Comparison of ENCODE assay signal across 6 cellular contexts in genomic region chr20:3152057-3152644, GRCh38. TPM values are rescaled to one million over a fixed set of nuclear protein-coding genes. Genes with fewer than 3 reads are reported as not detected.
A peak's percentile ranks its signal among the peaks of the same experiment; 100 is the strongest.
DNase-seq lines count a peak whose midpoint lies in the region; ATAC-seq, FAIRE-seq and TF ChIP-seq lines count a peak whose summit lies in the region.
"Not testable (repeated sequence)": the region's sequence is repeated elsewhere in the genome, so short reads cannot be mapped to it uniquely, and the experiment has no call there.

No MANE protein-coding gene starts in this region.

- not testable (repeated sequence) for ATAC-seq in CD8-positive, alpha-beta T cell; T-helper 17 cell
- ATAC-seq in HG02852 (IDR thresholded peaks at IDR 0.05; ENCODE audit: unreplicated experiment) (peak; percentile 45), GM12878 (peak; percentile 68), heart left ventricle (peak in 3 of 4 donors; percentile 61 to 71 (median 64)), gastrocnemius medialis (peak; percentile 89 to 91)

- H3K27ac ChIP-seq in CD8-positive, alpha-beta T cell (ENCODE audit: low read depth, low read length); GM12878 (ENCODE audit: control insufficient read depth, insufficient read depth): not testable (repeated sequence)
- peak overlapping the region in 6 of 12 donors; percentile 19 to 41 (median 24) for H3K27ac ChIP-seq in heart left ventricle
- peak overlapping the region; percentile 77 to 94 (median 82) for H3K27ac ChIP-seq in gastrocnemius medialis

- not testable (repeated sequence) for H4K20me1 ChIP-seq in GM12878 (ENCODE audit: control insufficient read depth, insufficient read depth)

- intact Hi-C loops in CD8-positive, alpha-beta T cell (cut with DNase I, micrococcal nuclease); GM12878 (cut with micrococcal nuclease; ENCODE audit: unreplicated experiment); heart left ventricle (cut with DNase I): not testable (repeated sequence)
- intact Hi-C loops in gastrocnemius medialis (cut with DNase I; ENCODE audit: low total_unique reads), result loop anchor here (10.0 kb wide), 1 partner anchor 253 kb away; the partner anchor contains the start of gene DNAAF9

- H3K4me2 ChIP-seq in GM12878 (ENCODE audit: control insufficient read depth, insufficient read depth), result not testable (repeated sequence)

- not testable (repeated sequence) for H2AFZ ChIP-seq in GM12878 (ENCODE audit: control insufficient read depth, low read depth, low read length)

- BruUV-seq in GM12878 (replicated peaks; lab: Mats Ljungman, UMichigan), result not testable (repeated sequence)

- peaks cover 72% of the 10 kb centered on the region for H3K4me1 Mint-ChIP-seq in CD8-positive, alpha-beta T cell (ENCODE audit: low read depth)
- peaks cover 48% of the 10 kb centered on the region for H3K4me1 Mint-ChIP-seq in T-helper 17 cell

- not testable (repeated sequence) for TF ChIP-seq CTCF in CD8-positive, alpha-beta T cell (IDR thresholded peaks at IDR 0.05); GM12878 (IDR thresholded peaks at IDR 0.05 in 2 of 3, conservative IDR thresholded peaks at IDR 0.05 in 1 of 3; ENCODE audit: control insufficient read depth in 2 of 3, extremely low read depth in 1 of 3, insufficient read depth in 1 of 3, low read depth in 3 of 3, low read length in 3 of 3); heart left ventricle (IDR thresholded peaks at IDR 0.05); gastrocnemius medialis (IDR thresholded peaks at IDR 0.05 in 4 of 5, conservative IDR thresholded peaks at IDR 0.05 in 1 of 5)

- peaks cover 80% of the 10 kb centered on the region for H3K79me2 ChIP-seq in GM12878 (ENCODE audit: control insufficient read depth, insufficient read depth, low read length)

- RAD21 ChIA-PET in GM12878 (lab: Charles Lee; ENCODE audit: unreplicated experiment), result not testable (repeated sequence)

- H3K4me1 ChIP-seq in CD8-positive, alpha-beta T cell (ENCODE audit: insufficient read depth, low read length), result peaks cover 23% of the 10 kb centered on the region
- H3K4me1 ChIP-seq in GM12878 (ENCODE audit: control insufficient read depth, insufficient read depth, low read length) (peaks cover 17% of the 10 kb centered on the region), heart left ventricle (peaks cover 0 to 54% (median 29%) of the 10 kb centered on the region in 12 donors), gastrocnemius medialis (peaks cover 62 to 67% of the 10 kb centered on the region in 2 donors)

- not testable (repeated sequence) for H3K27me3 ChIP-seq in CD8-positive, alpha-beta T cell (ENCODE audit: insufficient read depth, low read length); GM12878 (replicated peaks in 1 of 2; ENCODE audit: control insufficient read depth in 2 of 2, insufficient read depth in 2 of 2, low read length in 1 of 2); heart left ventricle; gastrocnemius medialis

- TF ChIP-seq EP300 in GM12878 (IDR thresholded peaks at IDR 0.05; ENCODE audit: borderline replicate concordance in 1 of 2, control insufficient read depth in 1 of 2, low read depth in 2 of 2, low read length in 2 of 2), result not testable (repeated sequence)

- H3K27me3 Mint-ChIP-seq in CD8-positive, alpha-beta T cell (ENCODE audit: low read depth); T-helper 17 cell: not testable (repeated sequence)

- 51% methylated on average over 10 of the region's 10 CpGs for WGBS in GM12878 (ENCODE audit: insufficient coverage, insufficient replicate concordance, low lambda C conversion rate, missing lambda C conversion rate)
- WGBS in heart left ventricle, 4 donors, result 80 to 89% (median 81%) methylated on average over 10 of the region's 10 CpGs

- not testable (repeated sequence) for TF ChIP-seq POLR2A in GM12878 (IDR thresholded peaks at IDR 0.05; ENCODE audit: low read depth, low read length); heart left ventricle (IDR thresholded peaks at IDR 0.05); gastrocnemius medialis (IDR thresholded peaks at IDR 0.05)

- not testable (repeated sequence) for H3K4me3 Mint-ChIP-seq in CD8-positive, alpha-beta T cell; T-helper 17 cell

- peaks cover 20% of the 10 kb centered on the region for H3K36me3 ChIP-seq in CD8-positive, alpha-beta T cell (ENCODE audit: insufficient read depth, low read length)
- H3K36me3 ChIP-seq in GM12878 (ENCODE audit: control insufficient read depth in 2 of 2, insufficient read depth in 2 of 2, low read length in 1 of 2) (peaks cover 5 to 19% of the 10 kb centered on the region in 2 experiments; a peak in 3 of 4 replicates), heart left ventricle (peaks cover 0 to 60% (median 47%) of the 10 kb centered on the region in 9 donors), gastrocnemius medialis (peaks cover 0 to 36% of the 10 kb centered on the region in 2 donors)

- not testable (repeated sequence) for FAIRE-seq in GM12878 (lab: Jason Lieb, UNC)

- H3K9ac ChIP-seq in GM12878 (ENCODE audit: control insufficient read depth, insufficient read depth, low read length), result not testable (repeated sequence)

- H3K9me3 Mint-ChIP-seq in CD8-positive, alpha-beta T cell, result not testable (repeated sequence)

- POLR2A ChIA-PET in CD8-positive, alpha-beta T cell (lab: Charles Lee), result not testable (repeated sequence)
- POLR2A ChIA-PET in GM12878 (lab: Charles Lee), result interaction anchor here (0.6 to 0.8 kb wide), 3 partner anchors 22 to 865 kb away, joined by 4 to 8 read pairs (median 4); no protein-coding TSS in a partner anchor

- CTCF ChIA-PET in CD8-positive, alpha-beta T cell (lab: Charles Lee), result interaction anchor here (1.1 to 1.4 kb wide), 2 partner anchors 33 to 99 kb away, joined by 3 to 4 read pairs; no protein-coding TSS in a partner anchor
- CTCF ChIA-PET in GM12878 (lab: Yijun Ruan, JAX), result not testable (repeated sequence)

- not testable (repeated sequence) for H3K4me3 ChIP-seq in CD8-positive, alpha-beta T cell (ENCODE audit: low read depth, low read length); heart left ventricle
- H3K4me3 ChIP-seq in GM12878 (peak overlapping the region; percentile 29; the same call in 1 of the 2 replicates), gastrocnemius medialis (peak overlapping the region in 1 of 4 donors; percentile 9)

- not testable (repeated sequence) for H3K9me3 ChIP-seq in CD8-positive, alpha-beta T cell (ENCODE audit: low read length); T-helper 17 cell (ENCODE audit: control insufficient read depth, low read length, poor library complexity, severe bottlenecking); GM12878 (replicated peaks; ENCODE audit: control insufficient read depth, insufficient read depth, low read length); heart left ventricle; gastrocnemius medialis

- H3K36me3 Mint-ChIP-seq in CD8-positive, alpha-beta T cell, result peaks cover 73% of the 10 kb centered on the region
- not testable (repeated sequence) for H3K36me3 Mint-ChIP-seq in T-helper 17 cell (ENCODE audit: low read depth)

- TF ChIP-seq RAD21 in GM12878 (IDR thresholded peaks at IDR 0.05; ENCODE audit: insufficient read depth, low read depth, low read length), result not testable (repeated sequence)

- DNase-seq in CD8-positive, alpha-beta T cell, result peak in 1 of 7 experiments; percentile 15
- not testable (repeated sequence) for DNase-seq in T-helper 17 cell; GM12878 (ENCODE audit: low read depth, low spot score); heart left ventricle
- peak; percentile 43 to 63 for DNase-seq in gastrocnemius medialis

- peak overlapping the region; percentile 45 for H3K27ac Mint-ChIP-seq in CD8-positive, alpha-beta T cell
- peak overlapping the region; percentile 67 for H3K27ac Mint-ChIP-seq in T-helper 17 cell

- in situ Hi-C loops in GM12878 (cut with MboI); gastrocnemius medialis (cut with MboI; ENCODE audit: low sequenced_read_pairs in 4 of 4): not testable (repeated sequence)

- SMC1A ChIA-PET in GM12878 (lab: Charles Lee; ENCODE audit: uncharacterized antibody, unreplicated experiment), result interaction anchor here (0.9 to 1.0 kb wide), 2 partner anchors 8 to 23 kb away, joined by 3 read pairs; no protein-coding TSS in a partner anchor

RNA-seq across cellular contexts. Expression of gene FASTKD5, which starts 7.5 kb away (rescaled TPM):
- 10 to 100 TPM; 34.7 to 35.7 TPM for total RNA-seq in CD8-positive, alpha-beta T cell
- total RNA-seq in T-helper 17 cell, result 10 to 100 TPM; 21.0 to 34.2 TPM
- total RNA-seq in GM12878 (2013; cell fraction: nucleolus; rRNA removed), result 28.4 and 29.8 TPM in 2 replicates
- 29.8 and 30.4 TPM in 2 replicates for total RNA-seq in GM12878 (2014; rRNA removed)
- total RNA-seq in GM12878 (2014; rRNA removed; fragmentation: Illumina TruSeq; extraction: Trizol), result 27.0 and 30.0 TPM in 2 replicates
- 23.7 and 25.5 TPM in 2 replicates for total RNA-seq in GM12878 (2021)
- polyA plus RNA-seq in GM12878 (2011; ENCODE audit: low read depth), result 17.5 TPM
- 33.7 and 34.7 TPM in 2 replicates for polyA plus RNA-seq in GM12878 (2011; rRNA removed)
- 19.8 and 23.6 TPM in 2 replicates for polyA plus RNA-seq in GM12878 (2011; cell fraction: cytosol; rRNA removed)
- 21.2 and 22.2 TPM in 2 replicates for polyA plus RNA-seq in GM12878 (2011; cell fraction: nucleus; rRNA removed)
- polyA plus RNA-seq in GM12878 (2012), result 15.4 and 16.5 TPM in 2 replicates
- 30.0 and 31.4 TPM in 2 replicates for polyA plus RNA-seq in GM12878 (2014; fragmentation: Illumina TruSeq; extraction: Trizol)
- 10 to 100 TPM; 23.3 to 38.5 TPM for polyA plus RNA-seq in GM12878 (2014; fragmentation: Nextera tagmentation; extraction: Ambion mirVana)
- polyA plus RNA-seq in GM12878 (2014; rRNA removed), result 24.0 and 28.0 TPM in 2 replicates
- 10 to 100 TPM; 39.0 to 41.0 TPM for polyA plus RNA-seq in GM12878 (2016; fragmentation: Nextera tagmentation; extraction: Ambion mirVana)
- 32.0 and 33.2 TPM in 2 replicates for polyA minus RNA-seq in GM12878 (2011; rRNA and poly(A)+ RNA removed)
- polyA minus RNA-seq in GM12878 (2011; cell fraction: cytosol; rRNA and poly(A)+ RNA removed), result 9.6 and 13.2 TPM in 2 replicates
- polyA minus RNA-seq in GM12878 (2011; cell fraction: nucleus; rRNA and poly(A)+ RNA removed), result 10.4 and 14.2 TPM in 2 replicates
- 10 to 100 TPM; 19.7 to 36.0 (median 28.6) TPM for total RNA-seq in heart left ventricle
- 10 to 100 TPM; 12.8 to 37.2 TPM for polyA plus RNA-seq in heart left ventricle
- total RNA-seq in gastrocnemius medialis, result 10 to 100 TPM; 38.8 to 58.7 (median 49.3) TPM

RNA-seq across cellular contexts. Expression of gene UBOX5, which starts 7.5 kb away (rescaled TPM):
- total RNA-seq in CD8-positive, alpha-beta T cell, result 10 to 100 TPM; 13.2 to 14.7 TPM
- total RNA-seq in T-helper 17 cell, result 1 to 10 TPM; 7.0 to 8.2 TPM
- 4.8 and 5.0 TPM in 2 replicates for total RNA-seq in GM12878 (2013; cell fraction: nucleolus; rRNA removed)
- total RNA-seq in GM12878 (2014; rRNA removed), result 3.9 and 4.0 TPM in 2 replicates
- 1.9 and 2.0 TPM in 2 replicates for total RNA-seq in GM12878 (2014; rRNA removed; fragmentation: Illumina TruSeq; extraction: Trizol)
- total RNA-seq in GM12878 (2021), result 4.4 and 5.5 TPM in 2 replicates
- polyA plus RNA-seq in GM12878 (2011; ENCODE audit: low read depth), result 1.8 TPM
- 1.5 and 1.7 TPM in 2 replicates for polyA plus RNA-seq in GM12878 (2011; rRNA removed)
- polyA plus RNA-seq in GM12878 (2011; cell fraction: cytosol; rRNA removed), result 2.2 and 2.4 TPM in 2 replicates
- polyA plus RNA-seq in GM12878 (2011; cell fraction: nucleus; rRNA removed), result 2.1 and 2.3 TPM in 2 replicates
- 3.0 and 4.2 TPM in 2 replicates for polyA plus RNA-seq in GM12878 (2012)
- polyA plus RNA-seq in GM12878 (2014; fragmentation: Illumina TruSeq; extraction: Trizol), result 1.8 and 2.7 TPM in 2 replicates
- under 1 TPM; 0.37 to 0.47 TPM for polyA plus RNA-seq in GM12878 (2014; fragmentation: Nextera tagmentation; extraction: Ambion mirVana)
- polyA plus RNA-seq in GM12878 (2014; rRNA removed), result 2.6 and 2.8 TPM in 2 replicates
- 1 to 10 TPM; 4.2 to 4.8 TPM for polyA plus RNA-seq in GM12878 (2016; fragmentation: Nextera tagmentation; extraction: Ambion mirVana)
- 2.8 and 3.3 TPM in 2 replicates for polyA minus RNA-seq in GM12878 (2011; rRNA and poly(A)+ RNA removed)
- 1.1 and 1.9 TPM in 2 replicates for polyA minus RNA-seq in GM12878 (2011; cell fraction: cytosol; rRNA and poly(A)+ RNA removed)
- 0.97 and 1.4 TPM in 2 replicates for polyA minus RNA-seq in GM12878 (2011; cell fraction: nucleus; rRNA and poly(A)+ RNA removed)
- 1 to 10 TPM; 2.6 to 5.6 (median 3.7) TPM for total RNA-seq in heart left ventricle
- 1 to 10 TPM; 2.5 to 2.8 TPM for polyA plus RNA-seq in heart left ventricle
- total RNA-seq in gastrocnemius medialis, result 10 to 100 TPM; 14.6 to 17.1 (median 15.5) TPM

RNA-seq across cellular contexts. Expression of gene LZTS3, which starts 21.2 kb away (rescaled TPM):
- 10 to 100 TPM; 37.4 to 41.9 TPM for total RNA-seq in CD8-positive, alpha-beta T cell
- total RNA-seq in T-helper 17 cell, result 10 to 100 TPM; 15.7 to 19.1 TPM
- total RNA-seq in GM12878 (2013; cell fraction: nucleolus; rRNA removed), result 4.6 and 5.1 TPM in 2 replicates
- 0.33 and 0.56 TPM in 2 replicates for total RNA-seq in GM12878 (2014; rRNA removed)
- 0.18 TPM in 2 replicates for total RNA-seq in GM12878 (2014; rRNA removed; fragmentation: Illumina TruSeq; extraction: Trizol)
- total RNA-seq in GM12878 (2021), result 0.44 and 0.48 TPM in 2 replicates
- polyA plus RNA-seq in GM12878 (2011; ENCODE audit: low read depth), result 0.68 TPM
- 0.37 and 0.64 TPM in 2 replicates for polyA plus RNA-seq in GM12878 (2011; rRNA removed)
- polyA plus RNA-seq in GM12878 (2011; cell fraction: cytosol; rRNA removed), result 0.90 and 0.95 TPM in 2 replicates
- 3.2 and 3.5 TPM in 2 replicates for polyA plus RNA-seq in GM12878 (2011; cell fraction: nucleus; rRNA removed)
- 1.4 and 1.7 TPM in 2 replicates for polyA plus RNA-seq in GM12878 (2012)
- polyA plus RNA-seq in GM12878 (2014; fragmentation: Illumina TruSeq; extraction: Trizol), result 0.08 and 0.26 TPM in 2 replicates
- under 1 TPM; 0.03 to 0.04 TPM for polyA plus RNA-seq in GM12878 (2014; fragmentation: Nextera tagmentation; extraction: Ambion mirVana)
- 0.48 and 0.90 TPM in 2 replicates for polyA plus RNA-seq in GM12878 (2014; rRNA removed)
- under 1 TPM; 0.08 to 0.11 TPM for polyA plus RNA-seq in GM12878 (2016; fragmentation: Nextera tagmentation; extraction: Ambion mirVana)
- polyA minus RNA-seq in GM12878 (2011; rRNA and poly(A)+ RNA removed), result 0.51 and 1.3 TPM in 2 replicates
- polyA minus RNA-seq in GM12878 (2011; cell fraction: cytosol; rRNA and poly(A)+ RNA removed), result not detected in 2 replicates
- 0.36 and 0.67 TPM in 2 replicates for polyA minus RNA-seq in GM12878 (2011; cell fraction: nucleus; rRNA and poly(A)+ RNA removed)
- 10 to 100 TPM in 6 of 9 donors, 1 to 10 TPM in 3; 6.8 to 28.4 (median 13.1) TPM for total RNA-seq in heart left ventricle
- polyA plus RNA-seq in heart left ventricle, result 10 to 100 TPM in 1 of 2 donors, 1 to 10 TPM in 1; 9.0 to 13.6 TPM
- total RNA-seq in gastrocnemius medialis, result 10 to 100 TPM; 15.3 to 33.4 (median 18.9) TPM

RNA-seq across cellular contexts. Expression of gene DDRGK1, which starts 52.3 kb away (rescaled TPM):
- total RNA-seq in CD8-positive, alpha-beta T cell, result 10 to 100 TPM; 40.6 to 43.5 TPM
- total RNA-seq in T-helper 17 cell (10 to 100 TPM; 43.7 to 45.6 TPM), GM12878 (2014; rRNA removed) (38.7 and 41.1 TPM in 2 replicates), GM12878 (2014; rRNA removed; fragmentation: Illumina TruSeq; extraction: Trizol) (28.3 and 31.2 TPM in 2 replicates), GM12878 (2021) (40.2 and 55.2 TPM in 2 replicates), heart left ventricle (10 to 100 TPM; 26.0 to 55.5 (median 35.5) TPM), gastrocnemius medialis (10 to 100 TPM; 55.2 to 75.7 (median 64.7) TPM)
- 81.6 and 86.8 TPM in 2 replicates for total RNA-seq in GM12878 (2013; cell fraction: nucleolus; rRNA removed)
- polyA plus RNA-seq in GM12878 (2011; ENCODE audit: low read depth), result 25.0 TPM
- polyA plus RNA-seq in GM12878 (2011; rRNA removed) (27.8 and 40.7 TPM in 2 replicates), GM12878 (2014; fragmentation: Illumina TruSeq; extraction: Trizol) (9.5 and 21.0 TPM in 2 replicates), GM12878 (2014; fragmentation: Nextera tagmentation; extraction: Ambion mirVana) (1 to 10 TPM; 4.0 to 8.9 TPM), GM12878 (2014; rRNA removed) (40.8 and 45.0 TPM in 2 replicates), GM12878 (2016; fragmentation: Nextera tagmentation; extraction: Ambion mirVana) (10 to 100 TPM; 42.0 to 49.5 TPM), heart left ventricle (10 to 100 TPM; 25.1 to 78.3 TPM)
- polyA plus RNA-seq in GM12878 (2011; cell fraction: cytosol; rRNA removed), result 40.9 and 41.6 TPM in 2 replicates
- 77.0 and 80.1 TPM in 2 replicates for polyA plus RNA-seq in GM12878 (2011; cell fraction: nucleus; rRNA removed)
- polyA plus RNA-seq in GM12878 (2012), result 34.0 and 39.2 TPM in 2 replicates
- polyA minus RNA-seq in GM12878 (2011; rRNA and poly(A)+ RNA removed), result 14.2 and 17.7 TPM in 2 replicates
- 10.0 and 19.3 TPM in 2 replicates for polyA minus RNA-seq in GM12878 (2011; cell fraction: cytosol; rRNA and poly(A)+ RNA removed)
- 10.9 and 14.4 TPM in 2 replicates for polyA minus RNA-seq in GM12878 (2011; cell fraction: nucleus; rRNA and poly(A)+ RNA removed)

RNA-seq across cellular contexts. Expression of gene ITPA, which starts 57.1 kb away (rescaled TPM):
- total RNA-seq in CD8-positive, alpha-beta T cell, result 10 to 100 TPM; 19.4 to 21.3 TPM
- total RNA-seq in T-helper 17 cell, result 10 to 100 TPM; 39.5 to 41.4 TPM
- total RNA-seq in GM12878 (2013; cell fraction: nucleolus; rRNA removed), result 19.1 and 22.1 TPM in 2 replicates
- 79.8 and 91.8 TPM in 2 replicates for total RNA-seq in GM12878 (2014; rRNA removed)
- total RNA-seq in GM12878 (2014; rRNA removed; fragmentation: Illumina TruSeq; extraction: Trizol), result 46.5 and 48.4 TPM in 2 replicates
- 78.7 and 86.1 TPM in 2 replicates for total RNA-seq in GM12878 (2021)
- 25.0 TPM for polyA plus RNA-seq in GM12878 (2011; ENCODE audit: low read depth)
- polyA plus RNA-seq in GM12878 (2011; rRNA removed), result 29.1 and 38.5 TPM in 2 replicates
- polyA plus RNA-seq in GM12878 (2011; cell fraction: cytosol; rRNA removed), result 54.5 and 77.0 TPM in 2 replicates
- 44.6 and 49.7 TPM in 2 replicates for polyA plus RNA-seq in GM12878 (2011; cell fraction: nucleus; rRNA removed)
- 43.1 and 47.7 TPM in 2 replicates for polyA plus RNA-seq in GM12878 (2012)
- 30.8 and 44.4 TPM in 2 replicates for polyA plus RNA-seq in GM12878 (2014; fragmentation: Illumina TruSeq; extraction: Trizol)
- polyA plus RNA-seq in GM12878 (2014; fragmentation: Nextera tagmentation; extraction: Ambion mirVana), result 10 to 100 TPM in 1 of 2 experiments, 1 to 10 TPM in 1; 5.5 to 30.2 TPM
- 91.2 and 103 TPM in 2 replicates for polyA plus RNA-seq in GM12878 (2014; rRNA removed)
- 100 to 1,000 TPM; 112 to 124 TPM for polyA plus RNA-seq in GM12878 (2016; fragmentation: Nextera tagmentation; extraction: Ambion mirVana)
- 8.0 and 22.7 TPM in 2 replicates for polyA minus RNA-seq in GM12878 (2011; rRNA and poly(A)+ RNA removed)
- 6.1 and 6.5 TPM in 2 replicates for polyA minus RNA-seq in GM12878 (2011; cell fraction: cytosol; rRNA and poly(A)+ RNA removed)
- polyA minus RNA-seq in GM12878 (2011; cell fraction: nucleus; rRNA and poly(A)+ RNA removed), result 3.1 and 7.1 TPM in 2 replicates
- total RNA-seq in heart left ventricle, result 10 to 100 TPM; 15.3 to 37.8 (median 20.6) TPM
- polyA plus RNA-seq in heart left ventricle, result 10 to 100 TPM; 28.6 to 48.3 TPM
- total RNA-seq in gastrocnemius medialis, result 10 to 100 TPM; 27.2 to 59.5 (median 34.0) TPM
